In the genomic region with DNA sequence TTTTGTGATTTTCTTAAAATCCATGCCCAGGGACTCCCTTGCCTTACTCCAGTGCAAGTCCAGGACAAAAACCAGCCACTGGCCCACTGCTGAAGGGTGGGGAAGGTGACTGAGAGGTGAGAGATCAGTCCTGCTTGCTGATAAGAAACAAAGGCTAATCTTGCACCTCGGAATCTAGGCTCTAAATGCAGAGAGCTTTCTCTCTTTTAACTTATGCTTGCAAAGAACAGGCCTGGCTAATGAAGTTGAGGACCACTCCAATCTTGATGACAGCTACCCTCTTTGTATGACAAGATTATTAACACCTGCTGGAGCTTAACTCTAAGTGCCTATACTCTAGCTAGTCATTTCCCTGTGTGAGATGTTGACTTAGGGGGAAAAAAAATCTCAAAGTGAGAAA, we compare ENCODE assay signal across 3 cellular contexts.
TF ChIP-seq lines count a peak whose summit lies in the region.

No MANE protein-coding gene starts in this region.

TF ChIP-seq in GM23338, 12 proteins besides CTCF, POLR2A, EP300 and RAD21 (continues in another document):
- no peak for TF ChIP-seq CREB1 (CRISPR knock-in tag; IDR thresholded peaks at IDR 0.05; ENCODE audit: low read depth)
- no peak for TF ChIP-seq NANOG (IDR thresholded peaks at IDR 0.05; ENCODE audit: borderline replicate concordance)
- TF ChIP-seq, protein P1, sequence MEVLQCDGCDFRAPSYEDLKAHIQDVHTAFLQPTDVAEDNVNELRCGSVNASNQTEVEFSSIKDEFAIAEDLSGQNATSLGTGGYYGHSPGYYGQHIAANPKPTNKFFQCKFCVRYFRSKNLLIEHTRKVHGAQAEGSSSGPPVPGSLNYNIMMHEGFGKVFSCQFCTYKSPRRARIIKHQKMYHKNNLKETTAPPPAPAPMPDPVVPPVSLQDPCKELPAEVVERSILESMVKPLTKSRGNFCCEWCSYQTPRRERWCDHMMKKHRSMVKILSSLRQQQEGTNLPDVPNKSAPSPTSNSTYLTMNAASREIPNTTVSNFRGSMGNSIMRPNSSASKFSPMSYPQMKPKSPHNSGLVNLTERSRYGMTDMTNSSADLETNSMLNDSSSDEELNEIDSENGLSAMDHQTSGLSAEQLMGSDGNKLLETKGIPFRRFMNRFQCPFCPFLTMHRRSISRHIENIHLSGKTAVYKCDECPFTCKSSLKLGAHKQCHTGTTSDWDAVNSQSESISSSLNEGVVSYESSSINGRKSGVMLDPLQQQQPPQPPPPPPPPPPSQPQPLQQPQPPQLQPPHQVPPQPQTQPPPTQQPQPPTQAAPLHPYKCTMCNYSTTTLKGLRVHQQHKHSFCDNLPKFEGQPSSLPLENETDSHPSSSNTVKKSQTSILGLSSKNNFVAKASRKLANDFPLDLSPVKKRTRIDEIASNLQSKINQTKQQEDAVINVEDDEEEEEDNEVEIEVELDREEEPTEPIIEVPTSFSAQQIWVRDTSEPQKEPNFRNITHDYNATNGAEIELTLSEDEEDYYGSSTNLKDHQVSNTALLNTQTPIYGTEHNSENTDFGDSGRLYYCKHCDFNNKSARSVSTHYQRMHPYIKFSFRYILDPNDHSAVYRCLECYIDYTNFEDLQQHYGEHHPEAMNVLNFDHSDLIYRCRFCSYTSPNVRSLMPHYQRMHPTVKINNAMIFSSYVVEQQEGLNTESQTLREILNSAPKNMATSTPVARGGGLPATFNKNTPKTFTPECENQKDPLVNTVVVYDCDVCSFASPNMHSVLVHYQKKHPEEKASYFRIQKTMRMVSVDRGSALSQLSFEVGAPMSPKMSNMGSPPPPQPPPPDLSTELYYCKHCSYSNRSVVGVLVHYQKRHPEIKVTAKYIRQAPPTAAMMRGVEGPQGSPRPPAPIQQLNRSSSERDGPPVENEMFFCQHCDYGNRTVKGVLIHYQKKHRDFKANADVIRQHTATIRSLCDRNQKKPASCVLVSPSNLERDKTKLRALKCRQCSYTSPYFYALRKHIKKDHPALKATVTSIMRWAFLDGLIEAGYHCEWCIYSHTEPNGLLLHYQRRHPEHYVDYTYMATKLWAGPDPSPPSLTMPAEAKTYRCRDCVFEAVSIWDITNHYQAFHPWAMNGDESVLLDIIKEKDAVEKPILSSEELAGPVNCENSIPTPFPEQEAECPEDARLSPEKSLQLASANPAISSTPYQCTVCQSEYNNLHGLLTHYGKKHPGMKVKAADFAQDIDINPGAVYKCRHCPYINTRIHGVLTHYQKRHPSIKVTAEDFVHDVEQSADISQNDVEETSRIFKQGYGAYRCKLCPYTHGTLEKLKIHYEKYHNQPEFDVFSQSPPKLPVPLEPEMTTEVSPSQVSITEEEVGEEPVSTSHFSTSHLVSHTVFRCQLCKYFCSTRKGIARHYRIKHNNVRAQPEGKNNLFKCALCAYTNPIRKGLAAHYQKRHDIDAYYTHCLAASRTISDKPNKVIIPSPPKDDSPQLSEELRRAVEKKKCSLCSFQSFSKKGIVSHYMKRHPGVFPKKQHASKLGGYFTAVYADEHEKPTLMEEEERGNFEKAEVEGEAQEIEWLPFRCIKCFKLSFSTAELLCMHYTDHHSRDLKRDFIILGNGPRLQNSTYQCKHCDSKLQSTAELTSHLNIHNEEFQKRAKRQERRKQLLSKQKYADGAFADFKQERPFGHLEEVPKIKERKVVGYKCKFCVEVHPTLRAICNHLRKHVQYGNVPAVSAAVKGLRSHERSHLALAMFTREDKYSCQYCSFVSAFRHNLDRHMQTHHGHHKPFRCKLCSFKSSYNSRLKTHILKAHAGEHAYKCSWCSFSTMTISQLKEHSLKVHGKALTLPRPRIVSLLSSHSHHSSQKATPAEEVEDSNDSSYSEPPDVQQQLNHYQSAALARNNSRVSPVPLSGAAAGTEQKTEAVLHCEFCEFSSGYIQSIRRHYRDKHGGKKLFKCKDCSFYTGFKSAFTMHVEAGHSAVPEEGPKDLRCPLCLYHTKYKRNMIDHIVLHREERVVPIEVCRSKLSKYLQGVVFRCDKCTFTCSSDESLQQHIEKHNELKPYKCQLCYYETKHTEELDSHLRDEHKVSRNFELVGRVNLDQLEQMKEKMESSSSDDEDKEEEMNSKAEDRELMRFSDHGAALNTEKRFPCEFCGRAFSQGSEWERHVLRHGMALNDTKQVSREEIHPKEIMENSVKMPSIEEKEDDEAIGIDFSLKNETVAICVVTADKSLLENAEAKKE (CRISPR knock-in tag; IDR thresholded peaks at IDR 0.05), result no peak
- no peak for TF ChIP-seq POLR2AphosphoS5 (IDR thresholded peaks at IDR 0.05; ENCODE audit: low read depth)
- TF ChIP-seq STAT1 (IDR thresholded peaks at IDR 0.05; ENCODE audit: unreplicated experiment), result no peak
- TF ChIP-seq ZNF331 (CRISPR knock-in tag; IDR thresholded peaks at IDR 0.05; ENCODE audit: low read depth), result no peak

TF ChIP-seq in HEK293, 187 proteins besides CTCF, POLR2A, EP300 and RAD21:
- TF ChIP-seq, protein P2, sequence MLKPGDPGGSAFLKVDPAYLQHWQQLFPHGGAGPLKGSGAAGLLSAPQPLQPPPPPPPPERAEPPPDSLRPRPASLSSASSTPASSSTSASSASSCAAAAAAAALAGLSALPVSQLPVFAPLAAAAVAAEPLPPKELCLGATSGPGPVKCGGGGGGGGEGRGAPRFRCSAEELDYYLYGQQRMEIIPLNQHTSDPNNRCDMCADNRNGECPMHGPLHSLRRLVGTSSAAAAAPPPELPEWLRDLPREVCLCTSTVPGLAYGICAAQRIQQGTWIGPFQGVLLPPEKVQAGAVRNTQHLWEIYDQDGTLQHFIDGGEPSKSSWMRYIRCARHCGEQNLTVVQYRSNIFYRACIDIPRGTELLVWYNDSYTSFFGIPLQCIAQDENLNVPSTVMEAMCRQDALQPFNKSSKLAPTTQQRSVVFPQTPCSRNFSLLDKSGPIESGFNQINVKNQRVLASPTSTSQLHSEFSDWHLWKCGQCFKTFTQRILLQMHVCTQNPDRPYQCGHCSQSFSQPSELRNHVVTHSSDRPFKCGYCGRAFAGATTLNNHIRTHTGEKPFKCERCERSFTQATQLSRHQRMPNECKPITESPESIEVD (tag by site-specific recombination; IDR thresholded peaks at IDR 0.05), result peak; percentile 67
- TF ChIP-seq ZNF157 (tag by site-specific recombination; IDR thresholded peaks at IDR 0.05) (no peak), ZNF658 (tag by site-specific recombination; IDR thresholded peaks at IDR 0.05) (no peak), SP7 (tag by site-specific recombination; IDR thresholded peaks at IDR 0.05) (no peak), MEIS1 (CRISPR knock-in tag; IDR thresholded peaks at IDR 0.05; ENCODE audit: borderline replicate concordance) (no peak)
- TF ChIP-seq, protein P3, sequence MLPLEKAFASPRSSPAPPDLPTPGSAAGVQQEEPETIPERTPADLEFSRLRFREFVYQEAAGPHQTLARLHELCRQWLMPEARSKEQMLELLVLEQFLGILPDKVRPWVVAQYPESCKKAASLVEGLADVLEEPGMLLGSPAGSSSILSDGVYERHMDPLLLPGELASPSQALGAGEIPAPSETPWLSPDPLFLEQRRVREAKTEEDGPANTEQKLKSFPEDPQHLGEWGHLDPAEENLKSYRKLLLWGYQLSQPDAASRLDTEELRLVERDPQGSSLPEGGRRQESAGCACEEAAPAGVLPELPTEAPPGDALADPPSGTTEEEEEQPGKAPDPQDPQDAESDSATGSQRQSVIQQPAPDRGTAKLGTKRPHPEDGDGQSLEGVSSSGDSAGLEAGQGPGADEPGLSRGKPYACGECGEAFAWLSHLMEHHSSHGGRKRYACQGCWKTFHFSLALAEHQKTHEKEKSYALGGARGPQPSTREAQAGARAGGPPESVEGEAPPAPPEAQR (tag by site-specific recombination; IDR thresholded peaks at IDR 0.05), result no peak

TF ChIP-seq in H1, 55 proteins besides CTCF, POLR2A, EP300 and RAD21:
- TF ChIP-seq, protein P4, sequence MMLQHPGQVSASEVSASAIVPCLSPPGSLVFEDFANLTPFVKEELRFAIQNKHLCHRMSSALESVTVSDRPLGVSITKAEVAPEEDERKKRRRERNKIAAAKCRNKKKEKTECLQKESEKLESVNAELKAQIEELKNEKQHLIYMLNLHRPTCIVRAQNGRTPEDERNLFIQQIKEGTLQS (IDR thresholded peaks at IDR 0.05; ENCODE audit: insufficient read depth, low read depth, low read length), result no peak
- TF ChIP-seq, protein P5, sequence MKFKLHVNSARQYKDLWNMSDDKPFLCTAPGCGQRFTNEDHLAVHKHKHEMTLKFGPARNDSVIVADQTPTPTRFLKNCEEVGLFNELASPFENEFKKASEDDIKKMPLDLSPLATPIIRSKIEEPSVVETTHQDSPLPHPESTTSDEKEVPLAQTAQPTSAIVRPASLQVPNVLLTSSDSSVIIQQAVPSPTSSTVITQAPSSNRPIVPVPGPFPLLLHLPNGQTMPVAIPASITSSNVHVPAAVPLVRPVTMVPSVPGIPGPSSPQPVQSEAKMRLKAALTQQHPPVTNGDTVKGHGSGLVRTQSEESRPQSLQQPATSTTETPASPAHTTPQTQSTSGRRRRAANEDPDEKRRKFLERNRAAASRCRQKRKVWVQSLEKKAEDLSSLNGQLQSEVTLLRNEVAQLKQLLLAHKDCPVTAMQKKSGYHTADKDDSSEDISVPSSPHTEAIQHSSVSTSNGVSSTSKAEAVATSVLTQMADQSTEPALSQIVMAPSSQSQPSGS (IDR thresholded peaks at IDR 0.05; ENCODE audit: low read length), result no peak
- TF ChIP-seq ZNF274 (IDR thresholded peaks at IDR 0.05; ENCODE audit: borderline replicate concordance, extremely low read depth, low read length) (no peak), NRF1 (IDR thresholded peaks at IDR 0.05; ENCODE audit: low read depth, low read length) (no peak), SP2 (IDR thresholded peaks at IDR 0.05; ENCODE audit: low read length) (no peak), TBP (IDR thresholded peaks at IDR 0.05; ENCODE audit: low read depth, low read length) (no peak), CTBP2 (IDR thresholded peaks at IDR 0.05; ENCODE audit: borderline replicate concordance, insufficient read depth, insufficient read length, low read length) (no peak), GABPA (IDR thresholded peaks at IDR 0.05; ENCODE audit: borderline replicate concordance, insufficient read depth, low read length) (no peak), JUN (IDR thresholded peaks at IDR 0.05; ENCODE audit: low read depth, low read length) (no peak)
